ENCODE assay signal across 9 cellular contexts in genomic region chr9:125558453-125559084, GRCh38.
DNase-seq lines count a peak whose midpoint lies in the region; ATAC-seq lines count a peak whose summit lies in the region.
"Had no signal": no experiment of that assay in that cellular context is flagged by ENCODE, and none has a peak within 500 bp of the region (broad histone marks: within the 10 kb centered on the region; RNA-seq: fewer than 3 reads in every experiment).

No MANE protein-coding gene starts in this region.

- peak; percentile 33 for DNase-seq in CMK (ENCODE audit: low read depth)
- peak; percentile 50 for DNase-seq in NCI-H524 treated with DMSO at 0.1 percent for 48 hours (lab: John Stamatoyannopoulos, UW)
- DNase-seq in activated CD4-positive, alpha-beta T cell treated with anti-CD3 and anti-CD28 coated beads for 48 hours = peak; percentile 65
- peak; percentile 19 for DNase-seq in effector CD4-positive, alpha-beta T cell
- DNase-seq in memory B cell (ENCODE audit: low spot score in 2 of 2) = peak; percentile 52 to 65
- DNase-seq in stimulated activated CD8-positive, alpha-beta memory T cell treated with anti-CD3 and anti-CD28 coated beads, Interleukin-4, amount 100 ng/mL, for 1 hour (ENCODE audit: low read depth in 2 of 2, low spot score in 1 of 2) = peak; percentile 3 to 17

- H3K27ac Mint-ChIP-seq in memory B cell = no peak overlapping the region
- H3K27ac Mint-ChIP-seq: IgD-negative memory B cell had no signal

- H3K36me3 Mint-ChIP-seq in memory B cell = peaks cover 11% of the 10 kb centered on the region

- ATAC-seq in HG02642 (IDR thresholded peaks at IDR 0.05; ENCODE audit: poor library complexity, unreplicated experiment) (peak; percentile 57), memory B cell (ENCODE audit: low read depth) (peak; percentile 82), GM21717 (IDR thresholded peaks at IDR 0.05; ENCODE audit: unreplicated experiment) (no peak)

- H3K9me3 Mint-ChIP-seq in memory B cell = no peaks in the 10 kb centered on the region
- H3K9me3 Mint-ChIP-seq: IgD-negative memory B cell had no signal

- H3K4me1 Mint-ChIP-seq in memory B cell = peaks cover 19% of the 10 kb centered on the region

- no peaks in the 10 kb centered on the region for H3K27me3 Mint-ChIP-seq in memory B cell
- H3K27me3 Mint-ChIP-seq: IgD-negative memory B cell had no signal

- H3K4me3 Mint-ChIP-seq in memory B cell = no peak overlapping the region

Comparison
In these comparisons a context has a peak if more than half of its experiments do, and no peak if none do; other contexts are left out.
1. DNase-seq: peak in every context shown above with its lines; median percentile 65 in activated CD4-positive, alpha-beta T cell treated with anti-CD3 and anti-CD28 coated beads for 48 hours; 58 in memory B cell; 50 in NCI-H524 treated with DMSO at 0.1 percent for 48 hours; 33 in CMK; 19 in effector CD4-positive, alpha-beta T cell; 10 in stimulated activated CD8-positive, alpha-beta memory T cell treated with anti-CD3 and anti-CD28 coated beads, Interleukin-4, amount 100 ng/mL, for 1 hour.